Comparison of ENCODE assay signal across 19 cellular contexts in the genomic region with DNA sequence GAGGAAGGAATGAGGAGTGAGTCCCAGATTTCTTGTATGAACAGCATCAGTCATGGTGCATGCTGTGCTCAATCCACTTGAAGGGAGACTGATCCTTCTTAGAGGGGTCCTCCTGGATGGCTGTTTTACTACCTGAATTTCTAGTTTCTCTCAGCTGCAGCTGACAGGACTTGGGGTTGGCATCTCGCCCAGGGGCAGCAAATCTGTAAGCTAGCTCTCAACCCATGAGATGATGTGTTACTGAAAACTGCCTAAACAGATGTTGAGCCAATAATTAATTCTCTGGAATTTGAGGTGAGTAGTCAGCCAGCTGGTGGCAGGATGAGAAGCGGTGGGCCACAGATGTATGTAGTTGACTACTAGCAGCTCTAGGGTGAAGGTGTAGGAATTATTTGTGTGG. TPM values are rescaled to one million over a fixed set of nuclear protein-coding genes. Genes with fewer than 3 reads are reported as not detected.
DNase-seq lines count a peak whose midpoint lies in the region; ATAC-seq, FAIRE-seq and TF ChIP-seq lines count a peak whose summit lies in the region.
"Had no signal": no experiment of that assay in that cellular context is flagged by ENCODE, and none has a peak within 500 bp of the region (broad histone marks: within the 10 kb centered on the region; RNA-seq: fewer than 3 reads in every experiment).

No MANE protein-coding gene starts in this region.

- H3K4me3 Mint-ChIP-seq in Caco-2 (ENCODE audit: unreplicated experiment), result no peak overlapping the region
- H3K4me3 Mint-ChIP-seq: CD8-positive, alpha-beta memory T cell; T-cell had no signal

- peaks cover 58% of the 10 kb centered on the region for H4K20me1 ChIP-seq in HepG2 (ENCODE audit: insufficient read depth, low read length)

- no peak overlapping the region for H3K4me3 ChIP-seq in fibroblast of the aortic adventitia (ENCODE audit: low read depth, low read length)
- H3K4me3 ChIP-seq in thyroid gland (replicated peaks in 1 of 3), result no peak overlapping the region
- H3K4me3 ChIP-seq in Caco-2 (ENCODE audit: low read depth, low read length), result no peak overlapping the region
- H3K4me3 ChIP-seq in HepG2 (replicated peaks in 1 of 3; ENCODE audit: insufficient read depth in 1 of 3, low read depth in 2 of 3, low read length in 3 of 3), result no peak overlapping the region
- H3K4me3 ChIP-seq: colonic mucosa, heart left ventricle, K562, transverse colon had no signal

- H3K4me2 ChIP-seq in HepG2 (ENCODE audit: low read depth, low read length), result no peak overlapping the region

- intact Hi-C loops in thyroid gland (cut with DNase I), result no loop called here
- intact Hi-C loops in Caco-2 (cut with micrococcal nuclease; ENCODE audit: unreplicated experiment), result no loop called here
- intact Hi-C loops in HepG2 (cut with micrococcal nuclease; ENCODE audit: unreplicated experiment), result no loop called here

- TF ChIP-seq EP300 in HepG2 (IDR thresholded peaks at IDR 0.05; ENCODE audit: low read depth in 2 of 2, low read length in 2 of 2), result no peak
- no peak for TF ChIP-seq EP300 in HepG2 (CRISPR knock-in tag; IDR thresholded peaks at IDR 0.05; ENCODE audit: borderline replicate concordance)

- 80 to 84% methylated on average over 2 of the region's 2 CpGs for WGBS in thyroid gland, 2 donors
- WGBS in HepG2 (ENCODE audit: low lambda C conversion rate), result 100% methylated on average over 2 of the region's 2 CpGs

- peak; percentile 51 for DNase-seq in NCI-H82 (lab: John Stamatoyannopoulos, UW)
- no peak for DNase-seq in NCI-H82 treated with DMSO at 0.1 percent for 48 hours (lab: John Stamatoyannopoulos, UW; ENCODE audit: unreplicated experiment)
- peak; percentile 8 for DNase-seq in NCI-H446 treated with DMSO at 0.1 percent for 48 hours (lab: John Stamatoyannopoulos, UW)
- DNase-seq in fibroblast of the aortic adventitia (ENCODE audit: low read depth), result peak; percentile 34
- peak; percentile 28 to 29 for DNase-seq in thyroid gland
- no peak for DNase-seq in effector CD4-positive, alpha-beta T cell
- DNase-seq in Caco-2, result no peak
- no peak for DNase-seq in HepG2 (ENCODE audit: low spot score)
- DNase-seq: activated effector memory CD4-positive, alpha-beta T cell treated with Interleukin-2 at 50 U/mL for 16 hours; CD8-positive, alpha-beta memory T cell; colonic mucosa; heart left ventricle; midbrain; NCI-H774; T-cell; transverse colon had no signal

- no peaks in the 10 kb centered on the region for H3K9me3 Mint-ChIP-seq in Caco-2 (ENCODE audit: unreplicated experiment)

- H3K36me3 Mint-ChIP-seq in Caco-2 (ENCODE audit: insufficient read depth, unreplicated experiment), result peaks cover 17% of the 10 kb centered on the region

- no peak overlapping the region for H2AFZ ChIP-seq in HepG2 (ENCODE audit: low read length)

- no peak for ATAC-seq in HepG2
- ATAC-seq: K562, T-cell had no signal

- H3K27me3 ChIP-seq in thyroid gland (no peaks in the 10 kb centered on the region), Caco-2 (replicated peaks; ENCODE audit: control insufficient read depth, insufficient read depth, low read length) (no peaks in the 10 kb centered on the region), HepG2 (ENCODE audit: control insufficient read depth in 1 of 2, insufficient read depth in 2 of 2, low read length in 2 of 2) (no peaks in the 10 kb centered on the region)
- H3K27me3 ChIP-seq: colonic mucosa, heart left ventricle, transverse colon had no signal

- peaks cover 97% of the 10 kb centered on the region for H3K79me2 ChIP-seq in HepG2 (ENCODE audit: insufficient read depth, low read length)

- H3K4me1 ChIP-seq in thyroid gland (peaks cover 29 to 43% of the 10 kb centered on the region in 2 donors), Caco-2 (0 out of 2 replicates have a peak, but pooled peaks cover 4% of the 10 kb centered on the region), HepG2 (ENCODE audit: insufficient read depth, low read length) (peaks cover 41% of the 10 kb centered on the region)
- H3K4me1 ChIP-seq: colonic mucosa had no signal

- H3K4me1 Mint-ChIP-seq in Caco-2 (ENCODE audit: low read depth, unreplicated experiment), result peaks cover 25% of the 10 kb centered on the region

- no peaks in the 10 kb centered on the region for H3K9me3 ChIP-seq in thyroid gland
- no peaks in the 10 kb centered on the region for H3K9me3 ChIP-seq in Caco-2
- no peaks in the 10 kb centered on the region for H3K9me3 ChIP-seq in HepG2 (ENCODE audit: low read length)
- H3K9me3 ChIP-seq: colonic mucosa, heart left ventricle, transverse colon had no signal

- BruUV-seq in Caco-2 (replicated peaks; lab: Mats Ljungman, UMichigan) (no TSS peak), HepG2 (replicated peaks; lab: Mats Ljungman, UMichigan) (no TSS peak)

- H3K36me3 ChIP-seq in thyroid gland (no peaks in the 10 kb centered on the region), Caco-2 (ENCODE audit: control insufficient read depth, insufficient read depth, low read length) (peaks cover 2% of the 10 kb centered on the region), HepG2 (replicated peaks in 1 of 2; ENCODE audit: control insufficient read depth in 1 of 2, insufficient read depth in 2 of 2, low read length in 2 of 2) (peaks cover 8 to 20% of the 10 kb centered on the region in 2 experiments)
- H3K36me3 ChIP-seq: colonic mucosa had no signal

- in situ Hi-C loops in HepG2 (cut with HindIII; ENCODE audit: extremely low pct_ligation_motif_present, low pct_unique_long_range_greater_than_20kb), result no loop called here

- TF ChIP-seq CTCF in fibroblast of the aortic adventitia (IDR thresholded peaks at IDR 0.05; ENCODE audit: insufficient read depth, low read length) (no peak), thyroid gland (IDR thresholded peaks at IDR 0.05) (no peak), Caco-2 (IDR thresholded peaks at IDR 0.05; ENCODE audit: insufficient read depth in 1 of 2, low read depth in 1 of 2, low read length in 1 of 2, severe bottlenecking in 1 of 2, unreplicated experiment in 1 of 2) (no peak), HepG2 (CRISPR knock-in tag; IDR thresholded peaks at IDR 0.05) (no peak)

- CTCF ChIA-PET in Caco-2 (lab: Charles Lee), result no interaction called here
- CTCF ChIA-PET in HepG2 (lab: Yijun Ruan, JAX; ENCODE audit: low intra/inter-chr PET ratio, low total read pairs), result no interaction called here

- POLR2A ChIA-PET in Caco-2 (lab: Charles Lee) (no interaction called here), HepG2 (lab: Yijun Ruan, JAX) (no interaction called here)

- no peak overlapping the region for H3K9ac ChIP-seq in HepG2 (ENCODE audit: insufficient read depth, low read depth, low read length)

- H3K27ac Mint-ChIP-seq in Caco-2 (ENCODE audit: unreplicated experiment), result no peak overlapping the region

- no peak for FAIRE-seq in HepG2 (lab: Jason Lieb, UNC)
- FAIRE-seq: G401.6, GM12892, K562 had no signal

- no peaks in the 10 kb centered on the region for H3K27me3 Mint-ChIP-seq in Caco-2 (ENCODE audit: insufficient read depth, unreplicated experiment)
- H3K27me3 Mint-ChIP-seq: CD8-positive, alpha-beta memory T cell; T-cell had no signal

- H3K27ac ChIP-seq in thyroid gland, result no peak overlapping the region
- no peak overlapping the region for H3K27ac ChIP-seq in HepG2 (ENCODE audit: extremely low read length, insufficient read depth, low read length)
- H3K27ac ChIP-seq: colonic mucosa, heart left ventricle, transverse colon had no signal

- TF ChIP-seq POLR2A in thyroid gland (IDR thresholded peaks at IDR 0.05) (no peak), HepG2 (IDR thresholded peaks at IDR 0.05; ENCODE audit: insufficient read depth in 1 of 2, low read depth in 2 of 2, low read length in 2 of 2) (no peak)

- no peak for TF ChIP-seq RAD21 in HepG2 (CRISPR knock-in tag; IDR thresholded peaks at IDR 0.05)

TF ChIP-seq in HepG2, 621 proteins besides CTCF, POLR2A, EP300 and RAD21 (continues in another document):
- TF ChIP-seq RXRA (CRISPR knock-in tag; IDR thresholded peaks at IDR 0.05), result no peak
- TF ChIP-seq JDP2 (CRISPR knock-in tag; IDR thresholded peaks at IDR 0.05; ENCODE audit: borderline replicate concordance), result no peak
- TF ChIP-seq MIXL1 (CRISPR knock-in tag; IDR thresholded peaks at IDR 0.05), result no peak
- TF ChIP-seq HNRNPL (IDR thresholded peaks at IDR 0.05; ENCODE audit: low read depth, low read length), result no peak

RNA-seq across cellular contexts. Expression of gene BACH1, which starts 19.6 kb away (rescaled TPM):
- total RNA-seq in fibroblast of the aortic adventitia (ENCODE audit: low replicate concordance) (81.3 and 86.9 TPM in 2 replicates), thyroid gland (10 to 100 TPM; 36.3 to 89.9 (median 64.9) TPM), Caco-2 (2022) (54.0 and 65.2 TPM in 2 replicates), HepG2 (2016; rRNA removed; fragmentation: Illumina TruSeq; extraction: Trizol) (51.7 and 68.9 TPM in 2 replicates)
- total RNA-seq in HepG2 (2016; cell fraction: cytosol; rRNA removed; fragmentation: Illumina TruSeq; extraction: Trizol; ENCODE audit: low read depth), result 113 and 125 TPM in 2 replicates
- 49.5 and 66.2 TPM in 2 replicates for total RNA-seq in HepG2 (2016; cell fraction: insoluble cytoplasmic fraction; rRNA removed; fragmentation: Illumina TruSeq; extraction: Trizol)
- total RNA-seq in HepG2 (2016; cell fraction: membrane; rRNA removed; fragmentation: Illumina TruSeq; extraction: Trizol), result 187 and 248 TPM in 2 replicates
- total RNA-seq in HepG2 (2016; cell fraction: nucleus; rRNA removed; fragmentation: Illumina TruSeq; extraction: Trizol), result 43.0 and 46.1 TPM in 2 replicates
- 11.9 and 16.5 TPM in 2 replicates for polyA plus RNA-seq in HepG2 (2011; rRNA removed)
- polyA plus RNA-seq in HepG2 (2011; cell fraction: cytosol; rRNA removed), result 6.1 and 8.1 TPM in 2 replicates
- polyA plus RNA-seq in HepG2 (2011; cell fraction: nucleus; rRNA removed), result 7.4 and 10.3 TPM in 2 replicates
- 19.6 and 28.5 TPM in 2 replicates for polyA plus RNA-seq in HepG2 (2012)
- 0.31 and 0.51 TPM in 2 replicates for polyA plus RNA-seq in HepG2 (2016; cell fraction: cytosol; fragmentation: Illumina TruSeq; extraction: Trizol; ENCODE audit: low read depth)
- 17.5 and 19.8 TPM in 2 replicates for polyA plus RNA-seq in HepG2 (2016; cell fraction: insoluble cytoplasmic fraction; fragmentation: Illumina TruSeq; extraction: Trizol; ENCODE audit: low read depth)
- polyA plus RNA-seq in HepG2 (2016; cell fraction: membrane; fragmentation: Illumina TruSeq; extraction: Trizol; ENCODE audit: low read depth), result 2.6 and 3.9 TPM in 2 replicates
- polyA plus RNA-seq in HepG2 (2016; cell fraction: nucleus; fragmentation: Illumina TruSeq; extraction: Trizol; ENCODE audit: insufficient read depth, low read depth), result 11.8 and 12.9 TPM in 2 replicates
- 153 and 196 TPM in 2 replicates for polyA minus RNA-seq in HepG2 (2011; rRNA and poly(A)+ RNA removed; ENCODE audit: low replicate concordance)
- polyA minus RNA-seq in HepG2 (2011; cell fraction: cytosol; rRNA and poly(A)+ RNA removed), result 67.8 and 73.1 TPM in 2 replicates
- polyA minus RNA-seq in HepG2 (2011; cell fraction: nucleus; rRNA and poly(A)+ RNA removed), result 101 and 111 TPM in 2 replicates

Comparison
In these comparisons a context has a peak if more than half of its experiments do, and no peak if none do; other contexts are left out.
1. DNase-seq: peak in NCI-H82 (single experiment), NCI-H446 treated with DMSO at 0.1 percent for 48 hours (single experiment), fibroblast of the aortic adventitia (single experiment) and thyroid gland (2 of 2); none in NCI-H82 treated with DMSO at 0.1 percent for 48 hours (single experiment), effector CD4-positive, alpha-beta T cell (single experiment), Caco-2 (0 of 2) and HepG2 (single experiment).